Comparison of ENCODE assay signal across 14 cellular contexts in the genomic region with DNA sequence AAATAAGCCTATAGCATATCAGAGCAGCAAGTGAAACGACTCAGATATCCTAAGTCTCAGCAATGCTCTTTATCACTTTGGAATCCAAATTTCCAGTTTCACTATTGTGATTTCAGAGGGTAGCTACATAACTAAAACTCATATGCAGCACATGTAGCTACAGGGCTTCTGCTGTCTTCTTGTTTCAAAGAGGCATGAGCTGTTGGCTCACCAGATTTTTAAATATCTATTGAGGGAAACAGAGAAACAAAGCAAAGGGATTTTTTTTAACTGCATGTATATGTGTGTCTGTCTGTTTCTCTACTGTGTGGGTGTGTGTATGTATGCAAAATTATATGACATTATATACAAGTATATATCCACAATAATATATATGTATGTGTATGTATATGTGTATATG.
DNase-seq lines count a peak whose midpoint lies in the region; ATAC-seq and TF ChIP-seq lines count a peak whose summit lies in the region.
"Had no signal": no experiment of that assay in that cellular context is flagged by ENCODE, and none has a peak within 500 bp of the region (broad histone marks: within the 10 kb centered on the region; RNA-seq: fewer than 3 reads in every experiment).

No MANE protein-coding gene starts in this region.

- no peaks in the 10 kb centered on the region for H3K4me1 Mint-ChIP-seq in activated T-helper 1 cell treated with anti-CD3 and anti-CD28 coated beads, Interleukin-12 subunit alpha, Interleukin-12 subunit beta, Interleukin-2, Interleukin-4 antibody, amounts not matched to agents 30 ng/mL and 10 ng/mL and 1 ng/mL, durations not matched to agents 14 hours and 24 hours and 36 hours (ENCODE audit: low read depth)
- no peaks in the 10 kb centered on the region for H3K4me1 Mint-ChIP-seq in activated naive CD8-positive, alpha-beta T cell treated with anti-CD3 and anti-CD28 coated beads, Interleukin-2, amount 50 U/mL, for 24 hours
- H3K4me1 Mint-ChIP-seq: activated CD4-positive, alpha-beta memory T cell treated with anti-CD3 and anti-CD28 coated beads, Interleukin-2, amount 10 ng/mL, durations not matched to agents 7 days and 5 days; stimulated activated memory B cell treated with anti-CD40 and anti-IgM and Interleukin-4, amounts not matched to agents 10 μg/mL and 1 μg/mL and 100 μg/mL, for 72 hours; T-helper 17 cell had no signal

- POLR2A ChIA-PET in PC-9 (lab: Charles Lee; ENCODE audit: unreplicated experiment) = interaction anchor here (0.5 to 0.8 kb wide), 4 partner anchors 65 to 1234 kb away, joined by 3 to 8 read pairs (median 5); a partner anchor contains a TSS

- no peaks in the 10 kb centered on the region for H3K27me3 ChIP-seq in PC-9 (ENCODE audit: insufficient read depth, low read depth)

- H3K27ac Mint-ChIP-seq in activated T-helper 1 cell treated with anti-CD3 and anti-CD28 coated beads, Interleukin-12 subunit alpha, Interleukin-12 subunit beta, Interleukin-2, Interleukin-4 antibody, amounts not matched to agents 30 ng/mL and 10 ng/mL and 1 ng/mL, durations not matched to agents 14 hours and 24 hours and 36 hours = no peak overlapping the region
- H3K27ac Mint-ChIP-seq in activated naive CD8-positive, alpha-beta T cell treated with anti-CD3 and anti-CD28 coated beads, Interleukin-2, amount 50 U/mL, for 24 hours = no peak overlapping the region
- H3K27ac Mint-ChIP-seq: activated CD4-positive, alpha-beta memory T cell treated with anti-CD3 and anti-CD28 coated beads, Interleukin-2, amount 10 ng/mL, durations not matched to agents 7 days and 5 days; activated naive CD4-positive, alpha-beta T cell treated with anti-CD3 and anti-CD28 coated beads, Interleukin-2, amount 50 U/mL, for 72 hours; natural killer cell treated with Interleukin-12 subunit alpha and Interleukin-12 subunit beta and Interleukin-15 and Interleukin-18, amount 100 ng/mL, for 72 hours; stimulated activated memory B cell treated with anti-CD40 and anti-IgM and Interleukin-4, amounts not matched to agents 10 μg/mL and 1 μg/mL and 100 μg/mL, for 72 hours; T-helper 17 cell had no signal

- 0 out of 2 replicates have a peak overlapping the region, but pooled peaks have one; percentile 50 for H2AFZ ChIP-seq in PC-9

- H3K36me3 Mint-ChIP-seq in activated T-helper 1 cell treated with anti-CD3 and anti-CD28 coated beads, Interleukin-12 subunit alpha, Interleukin-12 subunit beta, Interleukin-2, Interleukin-4 antibody, amounts not matched to agents 30 ng/mL and 10 ng/mL and 1 ng/mL, durations not matched to agents 14 hours and 24 hours and 36 hours (ENCODE audit: low read depth) = no peaks in the 10 kb centered on the region
- H3K36me3 Mint-ChIP-seq in activated naive CD8-positive, alpha-beta T cell treated with anti-CD3 and anti-CD28 coated beads, Interleukin-2, amount 50 U/mL, for 24 hours (ENCODE audit: low read depth) = no peaks in the 10 kb centered on the region
- H3K36me3 Mint-ChIP-seq: activated naive CD4-positive, alpha-beta T cell treated with anti-CD3 and anti-CD28 coated beads, Interleukin-2, amount 50 U/mL, for 72 hours; natural killer cell treated with Interleukin-12 subunit alpha and Interleukin-12 subunit beta and Interleukin-15 and Interleukin-18, amount 100 ng/mL, for 72 hours; stimulated activated memory B cell treated with anti-CD40 and anti-IgM and Interleukin-4, amounts not matched to agents 10 μg/mL and 1 μg/mL and 100 μg/mL, for 72 hours had no signal

- no peaks in the 10 kb centered on the region for H3K36me3 ChIP-seq in PC-9 (ENCODE audit: low read depth)

- DNase-seq in ACHN (peak; percentile 35), PC-9 (no peak), epithelial cell of prostate (ENCODE audit: low read depth, low spot score) (no peak), omental fat pad (ENCODE audit: low spot score) (no peak), NCI-H187 (lab: John Stamatoyannopoulos, UW) (no peak)
- DNase-seq in activated T-helper 1 cell treated with anti-CD3 and anti-CD28 coated beads, Interleukin-12 subunit alpha, Interleukin-12 subunit beta, Interleukin-2, Interleukin-4 antibody, amounts not matched to agents 30 ng/mL and 10 ng/mL and 1 ng/mL, durations not matched to agents 14 hours and 24 hours and 36 hours (ENCODE audit: low spot score) = no peak
- no peak for DNase-seq in activated naive CD8-positive, alpha-beta T cell treated with anti-CD3 and anti-CD28 coated beads, Interleukin-2, amount 50 U/mL, for 24 hours
- DNase-seq: activated CD4-positive, alpha-beta memory T cell treated with anti-CD3 and anti-CD28 coated beads, Interleukin-2, amount 10 ng/mL, durations not matched to agents 7 days and 5 days; NCI-H1436 treated with DMSO at 0.1 percent for 48 hours; T-helper 17 cell had no signal

- no peaks in the 10 kb centered on the region for H4K20me1 ChIP-seq in PC-9 (ENCODE audit: insufficient read depth)

- no peaks in the 10 kb centered on the region for H3K9me2 ChIP-seq in PC-9 (ENCODE audit: insufficient read depth)

- ATAC-seq in omental fat pad (ENCODE audit: low FRiP score) (peak; percentile 60), HG03354 (IDR thresholded peaks at IDR 0.05; ENCODE audit: poor library complexity, severe bottlenecking, unreplicated experiment) (no peak)
- no peak for ATAC-seq in activated naive CD8-positive, alpha-beta T cell treated with anti-CD3 and anti-CD28 coated beads, Interleukin-2, amount 50 U/mL, for 24 hours
- ATAC-seq: activated naive CD4-positive, alpha-beta T cell treated with anti-CD3 and anti-CD28 coated beads, Interleukin-2, amount 50 U/mL, for 72 hours; natural killer cell treated with Interleukin-12 subunit alpha and Interleukin-12 subunit beta and Interleukin-15 and Interleukin-18, amount 100 ng/mL, for 72 hours; stimulated activated memory B cell treated with anti-CD40 and anti-IgM and Interleukin-4, amounts not matched to agents 10 μg/mL and 1 μg/mL and 100 μg/mL, for 72 hours; T-helper 17 cell had no signal

- peaks cover 16% of the 10 kb centered on the region; the same call in 1 of the 2 replicates for H3K9me3 ChIP-seq in PC-9 (ENCODE audit: insufficient read depth, low read depth)

- CTCF ChIA-PET in PC-9 (lab: Charles Lee) = interaction anchor here (1.0 kb wide), 1 partner anchor 65 kb away, joined by 3 read pairs; no protein-coding TSS in a partner anchor

- peak overlapping the region; percentile 65 for H3K4me2 ChIP-seq in PC-9

- TF ChIP-seq CTCF in PC-9 (conservative IDR thresholded peaks at IDR 0.05) (no peak), omental fat pad (IDR thresholded peaks at IDR 0.05) (no peak)

- peaks cover 37% of the 10 kb centered on the region for H3K4me1 ChIP-seq in PC-9 (replicated peaks; ENCODE audit: insufficient read depth)

- BruUV-seq in PC-9 (replicated peaks; lab: Mats Ljungman, UMichigan) = no TSS peak

- H3F3A ChIP-seq in PC-9 (ENCODE audit: insufficient read depth, low read depth) = peaks cover 29% of the 10 kb centered on the region

- H3K27ac ChIP-seq in PC-9 (peak overlapping the region; percentile 83), epithelial cell of prostate (peak overlapping the region; percentile 96)

- no peak overlapping the region for H3K4me3 Mint-ChIP-seq in activated T-helper 1 cell treated with anti-CD3 and anti-CD28 coated beads, Interleukin-12 subunit alpha, Interleukin-12 subunit beta, Interleukin-2, Interleukin-4 antibody, amounts not matched to agents 30 ng/mL and 10 ng/mL and 1 ng/mL, durations not matched to agents 14 hours and 24 hours and 36 hours
- H3K4me3 Mint-ChIP-seq in activated naive CD8-positive, alpha-beta T cell treated with anti-CD3 and anti-CD28 coated beads, Interleukin-2, amount 50 U/mL, for 24 hours = no peak overlapping the region
- H3K4me3 Mint-ChIP-seq: activated CD4-positive, alpha-beta memory T cell treated with anti-CD3 and anti-CD28 coated beads, Interleukin-2, amount 10 ng/mL, durations not matched to agents 7 days and 5 days; natural killer cell treated with Interleukin-12 subunit alpha and Interleukin-12 subunit beta and Interleukin-15 and Interleukin-18, amount 100 ng/mL, for 72 hours; stimulated activated memory B cell treated with anti-CD40 and anti-IgM and Interleukin-4, amounts not matched to agents 10 μg/mL and 1 μg/mL and 100 μg/mL, for 72 hours; T-helper 17 cell had no signal

- intact Hi-C loops in PC-9 (cut with micrococcal nuclease; ENCODE audit: unreplicated experiment) = loop anchor here (1.0 to 5.0 kb wide), 12 partner anchors 54 to 1953 kb away; no protein-coding TSS in a partner anchor
- intact Hi-C loops in activated T-helper 1 cell treated with anti-CD3 and anti-CD28 coated beads, Interleukin-12 subunit alpha, Interleukin-12 subunit beta, Interleukin-2, Interleukin-4 antibody, amounts not matched to agents 30 ng/mL and 10 ng/mL and 1 ng/mL, durations not matched to agents 14 hours and 24 hours and 36 hours (cut with micrococcal nuclease) = no loop called here

- H3K27me3 Mint-ChIP-seq in activated T-helper 1 cell treated with anti-CD3 and anti-CD28 coated beads, Interleukin-12 subunit alpha, Interleukin-12 subunit beta, Interleukin-2, Interleukin-4 antibody, amounts not matched to agents 30 ng/mL and 10 ng/mL and 1 ng/mL, durations not matched to agents 14 hours and 24 hours and 36 hours (ENCODE audit: insufficient read depth) = no peaks in the 10 kb centered on the region
- no peaks in the 10 kb centered on the region for H3K27me3 Mint-ChIP-seq in activated naive CD8-positive, alpha-beta T cell treated with anti-CD3 and anti-CD28 coated beads, Interleukin-2, amount 50 U/mL, for 24 hours
- H3K27me3 Mint-ChIP-seq: activated CD4-positive, alpha-beta memory T cell treated with anti-CD3 and anti-CD28 coated beads, Interleukin-2, amount 10 ng/mL, durations not matched to agents 7 days and 5 days; natural killer cell treated with Interleukin-12 subunit alpha and Interleukin-12 subunit beta and Interleukin-15 and Interleukin-18, amount 100 ng/mL, for 72 hours; stimulated activated memory B cell treated with anti-CD40 and anti-IgM and Interleukin-4, amounts not matched to agents 10 μg/mL and 1 μg/mL and 100 μg/mL, for 72 hours; T-helper 17 cell had no signal

- H3K4me3 ChIP-seq in PC-9 = no peak overlapping the region

- H3K9me3 Mint-ChIP-seq in activated T-helper 1 cell treated with anti-CD3 and anti-CD28 coated beads, Interleukin-12 subunit alpha, Interleukin-12 subunit beta, Interleukin-2, Interleukin-4 antibody, amounts not matched to agents 30 ng/mL and 10 ng/mL and 1 ng/mL, durations not matched to agents 14 hours and 24 hours and 36 hours = no peaks in the 10 kb centered on the region
- no peaks in the 10 kb centered on the region for H3K9me3 Mint-ChIP-seq in activated naive CD8-positive, alpha-beta T cell treated with anti-CD3 and anti-CD28 coated beads, Interleukin-2, amount 50 U/mL, for 24 hours
- H3K9me3 Mint-ChIP-seq: activated CD4-positive, alpha-beta memory T cell treated with anti-CD3 and anti-CD28 coated beads, Interleukin-2, amount 10 ng/mL, durations not matched to agents 7 days and 5 days had no signal

- no peaks in the 10 kb centered on the region for H3K79me2 ChIP-seq in PC-9 (ENCODE audit: low read depth)

- in situ Hi-C loops in ACHN (cut with HindIII; ENCODE audit: low pct_ligation_motif_present, low pct_unique_long_range_greater_than_20kb, low sequenced_read_pairs) = no loop called here
